In the genomic region with DNA sequence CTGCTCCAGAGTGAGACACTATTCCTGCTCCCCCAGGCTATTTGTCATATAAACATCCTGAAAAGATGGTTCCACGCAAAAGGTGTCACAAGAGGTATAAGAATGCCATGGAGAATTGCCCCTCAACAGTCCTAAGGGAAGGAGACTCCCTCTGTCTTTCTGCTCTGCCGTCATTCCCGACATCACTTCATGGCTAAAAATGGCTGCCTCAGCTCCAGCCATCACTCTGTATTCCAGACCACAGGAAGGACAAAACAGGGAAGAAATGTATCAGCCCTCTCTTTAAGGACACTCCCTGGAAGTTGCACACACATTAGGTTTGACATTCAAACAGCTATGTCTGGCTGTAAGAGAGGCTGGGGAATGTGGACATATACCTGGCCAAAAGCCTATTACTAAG, we compare ENCODE assay signal across 6 cellular contexts.
"Had no signal": no experiment of that assay in that cellular context is flagged by ENCODE, and none has a peak within 500 bp of the region (broad histone marks: within the 10 kb centered on the region; RNA-seq: fewer than 3 reads in every experiment).

No MANE protein-coding gene starts in this region.

- H3K4me3 ChIP-seq: GM23338, HAP-1 had no signal

- H2AFZ ChIP-seq: GM23338 had no signal

- H3K4me2 ChIP-seq: GM23338 had no signal

- H3K9me3 ChIP-seq: HAP-1 had no signal

- H3K36me3 ChIP-seq: HAP-1 had no signal

- FAIRE-seq: HTR-8/SVneo had no signal

- H3K4me1 ChIP-seq: HAP-1 had no signal

- DNase-seq: H7, KG1 had no signal

- ATAC-seq: GM23338, HCT116 had no signal
